In the genomic region with DNA sequence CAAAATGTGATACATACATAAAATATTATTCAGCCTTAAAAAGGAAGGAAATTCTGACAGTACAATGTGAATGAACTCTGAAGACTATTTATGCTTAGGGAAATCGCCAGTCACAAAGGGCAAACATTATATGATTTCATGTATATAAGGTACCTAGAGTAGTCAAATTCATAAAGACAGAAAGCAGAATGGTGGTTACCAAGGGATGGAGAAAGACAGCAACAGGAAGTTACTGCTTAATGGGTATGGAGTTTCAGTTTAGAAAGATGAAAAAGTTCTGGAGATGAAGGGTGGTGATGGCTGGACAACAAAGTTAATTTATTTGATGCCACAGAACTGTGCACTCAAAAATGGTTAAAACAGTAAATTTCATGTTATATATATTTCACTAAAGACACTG, we compare ENCODE assay signal across 1 cellular context.
TF ChIP-seq lines count a peak whose summit lies in the region.

No MANE protein-coding gene starts in this region.

TF ChIP-seq in endothelial cell of umbilical vein, 7 proteins besides CTCF, POLR2A, EP300 and RAD21:
- TF ChIP-seq POLR2AphosphoS5 (IDR thresholded peaks at IDR 0.05; ENCODE audit: insufficient read depth, low read depth, low read length): no peak
- TF ChIP-seq MYC (IDR thresholded peaks at IDR 0.05; ENCODE audit: low read depth, low read length): no peak
